8 cellular contexts compared by ENCODE assay signal in the genomic region with DNA sequence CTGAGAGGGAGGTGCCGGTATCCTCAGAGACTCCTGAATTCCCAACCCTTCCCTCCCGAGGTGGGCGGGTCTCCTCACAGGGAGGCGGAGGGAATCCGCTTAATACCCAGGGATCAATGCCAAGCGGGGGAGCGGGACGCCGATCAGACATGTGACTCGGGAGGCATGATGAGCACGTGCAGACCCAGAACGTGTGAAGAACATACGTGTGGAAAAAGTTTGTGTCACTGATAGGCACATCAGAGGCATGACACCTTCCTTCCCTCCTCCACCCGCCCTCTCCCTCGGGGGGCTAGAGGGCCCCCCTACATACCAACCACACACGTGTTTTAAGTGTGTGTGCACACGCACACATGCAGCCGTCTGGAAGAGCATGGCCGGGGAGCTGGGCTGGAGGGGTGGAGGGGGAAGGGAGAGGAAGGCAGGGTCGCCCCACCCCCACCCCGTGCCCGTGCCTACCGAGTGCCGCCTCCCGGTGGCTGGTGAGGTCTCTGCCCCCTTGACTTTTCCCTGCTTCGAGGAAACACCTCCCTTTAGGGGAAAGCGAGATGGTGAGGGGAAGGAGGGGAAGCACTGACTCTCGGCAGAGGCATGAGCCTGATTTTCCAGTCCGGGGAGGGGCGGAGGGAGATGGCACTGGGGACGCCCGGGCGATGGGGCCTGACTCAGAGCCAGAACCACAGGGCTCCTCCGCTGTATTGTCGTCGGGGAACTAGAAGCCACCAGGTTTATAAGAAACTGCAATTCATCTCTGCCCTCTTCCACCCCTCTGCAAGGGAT. TPM values are rescaled to one million over a fixed set of nuclear protein-coding genes. Genes with fewer than 3 reads are reported as not detected.
DNase-seq lines count a peak whose midpoint lies in the region; ATAC-seq and TF ChIP-seq lines count a peak whose summit lies in the region.

No MANE protein-coding gene starts in this region.

- peak; percentile 30 for ATAC-seq in HG03108 (IDR thresholded peaks at IDR 0.05; ENCODE audit: unreplicated experiment)

- no peaks in the 10 kb centered on the region for H3K27me3 Mint-ChIP-seq in CD4-positive, alpha-beta memory T cell

- H3K27me3 ChIP-seq in CD4-positive, alpha-beta memory T cell (ENCODE audit: insufficient read depth, low read length) = no peaks in the 10 kb centered on the region
- peaks cover 21 to 89% (median 47%) of the 10 kb centered on the region in 3 donors for H3K27me3 ChIP-seq in sigmoid colon

- DNase-seq in CD4-positive, alpha-beta memory T cell = peak; percentile 44 to 94 (median 51)
- DNase-seq in activated CD4-positive, alpha-beta T cell treated with anti-CD3 and anti-CD28 coated beads for 1 hour = peak; percentile 90
- DNase-seq in dedifferentiated amniotic fluid mesenchymal stem cell (ENCODE audit: extremely low spot score) (peak; percentile 36), substantia nigra (lab: John Stamatoyannopoulos, UW) (no peak), sigmoid colon (no peak), NCI-H524 (lab: John Stamatoyannopoulos, UW) (no peak)
- peak; percentile 98 for DNase-seq in stimulated activated CD4-positive, alpha-beta T cell treated with anti-CD3 and anti-CD28 coated beads, Interleukin-4, amount 100 ng/mL, for 24 hours

- H3K36me3 Mint-ChIP-seq in CD4-positive, alpha-beta memory T cell = no peaks in the 10 kb centered on the region

- H3K36me3 ChIP-seq in CD4-positive, alpha-beta memory T cell (ENCODE audit: insufficient read depth, low read length) = no peaks in the 10 kb centered on the region
- no peaks in the 10 kb centered on the region for H3K36me3 ChIP-seq in sigmoid colon

- no peak for TF ChIP-seq CTCF in sigmoid colon (IDR thresholded peaks at IDR 0.05)

- H3K9me3 Mint-ChIP-seq in CD4-positive, alpha-beta memory T cell = no peaks in the 10 kb centered on the region

- intact Hi-C loops in CD4-positive, alpha-beta memory T cell (cut with micrococcal nuclease) = loop anchor here (1.0 kb wide), 2 partner anchors 12 to 22 kb away; a partner anchor contains a TSS
- intact Hi-C loops in sigmoid colon (cut with DNase I) = no loop called here

- H3K27ac Mint-ChIP-seq in CD4-positive, alpha-beta memory T cell = peak overlapping the region in 4 of 7 donors; percentile 42 to 86 (median 74)

- CTCF ChIA-PET in CD4-positive, alpha-beta memory T cell (lab: Charles Lee; ENCODE audit: partially characterized antibody) = interaction anchor here (1.5 to 2.4 kb wide), 2 partner anchors 21 to 23 kb away, joined by 5 to 10 read pairs; no protein-coding TSS in a partner anchor

- no peak for TF ChIP-seq POLR2A in sigmoid colon (IDR thresholded peaks at IDR 0.05)

- no peaks in the 10 kb centered on the region for H3K9me3 ChIP-seq in CD4-positive, alpha-beta memory T cell (ENCODE audit: control insufficient read depth in 1 of 2, low read length in 2 of 2)
- H3K9me3 ChIP-seq in sigmoid colon = no peaks in the 10 kb centered on the region

- H3K4me1 ChIP-seq in CD4-positive, alpha-beta memory T cell (ENCODE audit: insufficient read depth, low read length) = peaks cover 56% of the 10 kb centered on the region
- peaks cover 0 to 14% (median 13%) of the 10 kb centered on the region in 4 donors for H3K4me1 ChIP-seq in sigmoid colon

- no peak for TF ChIP-seq EP300 in sigmoid colon (IDR thresholded peaks at IDR 0.05)

- H3K4me3 Mint-ChIP-seq in CD4-positive, alpha-beta memory T cell = peak overlapping the region; percentile 35 to 82 (median 65)

- WGBS in sigmoid colon, 2 donors = 13 to 21% methylated on average over 36 of the region's 36 CpGs

- H3K27ac ChIP-seq in CD4-positive, alpha-beta memory T cell (ENCODE audit: low read depth, low read length) = no peak overlapping the region
- H3K27ac ChIP-seq in substantia nigra (ENCODE audit: low read depth, low read length, poor library complexity, severe bottlenecking) (no peak overlapping the region), sigmoid colon (no peak overlapping the region)

- peaks cover 41 to 74% (median 58%) of the 10 kb centered on the region in 4 donors for H3K4me1 Mint-ChIP-seq in CD4-positive, alpha-beta memory T cell

- peak overlapping the region in 1 of 2 donors; percentile 15 for H3K4me3 ChIP-seq in CD4-positive, alpha-beta memory T cell (ENCODE audit: low read length in 2 of 2)
- H3K4me3 ChIP-seq in sigmoid colon = no peak overlapping the region

- POLR2A ChIA-PET in CD4-positive, alpha-beta memory T cell (lab: Charles Lee; ENCODE audit: partially characterized antibody) = interaction anchor here (0.7 to 3.0 kb wide), 5 partner anchors 11 to 21 kb away, joined by 3 to 22 read pairs (median 4); a partner anchor contains a TSS

RNA-seq across cellular contexts. Expression of a gene that starts 12.1 kb away (rescaled TPM):
- 10 to 100 TPM; 15.8 to 17.9 TPM for total RNA-seq in CD4-positive, alpha-beta memory T cell
- polyA plus RNA-seq in CD4-positive, alpha-beta memory T cell = 10 to 100 TPM in 1 of 2 donors, 1 to 10 TPM in 1; 6.8 to 11.5 TPM
- total RNA-seq in sigmoid colon = under 1 TPM in 2 of 4 donors, not detected in 2; 0.36 to 0.41 TPM
- polyA plus RNA-seq in sigmoid colon = 1 to 10 TPM in 1 of 3 donors, under 1 TPM in 2; under 0.01 to 1.2 (median 0.23) TPM

RNA-seq across cellular contexts. Expression of a gene that starts 27.0 kb away (rescaled TPM):
- 1 to 10 TPM; 6.7 to 7.4 TPM for total RNA-seq in CD4-positive, alpha-beta memory T cell
- under 1 TPM; 0.49 to 0.68 TPM for polyA plus RNA-seq in CD4-positive, alpha-beta memory T cell
- total RNA-seq in sigmoid colon = 10 to 100 TPM in 2 of 4 donors, 1 to 10 TPM in 2; 7.8 to 25.5 (median 11.2) TPM
- polyA plus RNA-seq in sigmoid colon = 1 to 10 TPM; 3.5 to 4.6 (median 4.2) TPM

Comparison
In these comparisons a context has a peak if more than half of its experiments do, and no peak if none do; other contexts are left out.
1. DNase-seq: peak in CD4-positive, alpha-beta memory T cell (5 of 5), activated CD4-positive, alpha-beta T cell treated with anti-CD3 and anti-CD28 coated beads for 1 hour (single experiment), dedifferentiated amniotic fluid mesenchymal stem cell (single experiment) and stimulated activated CD4-positive, alpha-beta T cell treated with anti-CD3 and anti-CD28 coated beads, Interleukin-4, amount 100 ng/mL, for 24 hours (single experiment); none in substantia nigra (0 of 49), sigmoid colon (single experiment) and NCI-H524 (0 of 2).
2. RNA of a gene that starts 12.1 kb away (total RNA-seq): 15.8 to 17.9 TPM in CD4-positive, alpha-beta memory T cell; 0.36 to 0.41 TPM in sigmoid colon; every median in the first group is over 10 times any median in the second.